Comparison of ENCODE assay signal across 35 cellular contexts in genomic region chr11:76696756-76697155, GRCh38. TPM values are rescaled to one million over a fixed set of nuclear protein-coding genes. Genes with fewer than 3 reads are reported as not detected.
DNase-seq lines count a peak whose midpoint lies in the region; ATAC-seq and TF ChIP-seq lines count a peak whose summit lies in the region.
"Had no signal": no experiment of that assay in that cellular context is flagged by ENCODE, and none has a peak within 500 bp of the region (broad histone marks: within the 10 kb centered on the region; RNA-seq: fewer than 3 reads in every experiment).

No MANE protein-coding gene starts in this region.

- H3K27me3 ChIP-seq in left ventricle myocardium inferior (ENCODE audit: low read depth), result no peaks in the 10 kb centered on the region
- H3K27me3 ChIP-seq: BE2C; BLaER1; BLaER1 treated with 17β-estradiol and CSF1 and Interleukin-3, amounts not matched to agents 10 nM and 100 nM had no signal

- peaks cover 5% of the 10 kb centered on the region for H3K4me1 Mint-ChIP-seq in neural crest cell
- H3K4me1 Mint-ChIP-seq: B cell; CD8-positive, alpha-beta memory T cell had no signal

- H3K36me3 Mint-ChIP-seq in neural crest cell (ENCODE audit: low read depth), result no peaks in the 10 kb centered on the region
- H3K36me3 Mint-ChIP-seq: CD14-positive monocyte; CD4-positive, alpha-beta memory T cell; CD4-positive, CD25-positive, alpha-beta regulatory T cell; CD8-positive, alpha-beta memory T cell; CD8-positive, alpha-beta T cell had no signal

- no peaks in the 10 kb centered on the region for H3K9me3 ChIP-seq in left ventricle myocardium inferior (replicated peaks)
- H3K9me3 ChIP-seq: A549; BE2C; BLaER1; BLaER1 treated with 17β-estradiol and CSF1 and Interleukin-3, amounts not matched to agents 10 nM and 100 nM; Caco-2 had no signal

- H3K27ac Mint-ChIP-seq in neural crest cell (ENCODE audit: unreplicated experiment), result peak overlapping the region; percentile 12
- H3K27ac Mint-ChIP-seq: B cell; CD14-positive monocyte; CD4-positive, alpha-beta T cell; CD4-positive, CD25-positive, alpha-beta regulatory T cell; CD8-positive, alpha-beta memory T cell; CD8-positive, alpha-beta T cell had no signal

- no peak overlapping the region for H3K4me3 ChIP-seq in left ventricle myocardium inferior
- H3K4me3 ChIP-seq: A549; BLaER1; BLaER1 treated with 17β-estradiol and CSF1 and Interleukin-3, amounts not matched to agents 10 nM and 100 nM had no signal

- DNase-seq in Right ventricle myocardium inferior (ENCODE audit: missing footprints) (peak; percentile 23), cardiac septum (ENCODE audit: low spot score) (no peak), left ventricle myocardium superior (peak; percentile 3), left ventricle myocardium inferior (no peak), neural crest cell (ENCODE audit: low read depth, low spot score) (no peak), Kasumi-1 (lab: John Stamatoyannopoulos, UW) (no peak)
- DNase-seq: 8988T; ACHN; AML-193; BE2C; C1 segment of cervical spinal cord; Caco-2; Calu3; CD4-positive, alpha-beta memory T cell; CD4-positive, alpha-beta T cell; CD4-positive, CD25-positive, alpha-beta regulatory T cell; CD8-positive, alpha-beta memory T cell; CD8-positive, alpha-beta T cell; COR-L47; DMS 273 treated with DMSO at 0.1 percent for 48 hours; DMS153; DMS53; DMS79; DMS79 treated with DMSO at 0.1 percent for 48 hours; DND-41; EL had no signal

- no peak for ATAC-seq in Right ventricle myocardium inferior
- ATAC-seq in left ventricle myocardium superior, result no peak
- ATAC-seq: A549; CD8-positive, alpha-beta T cell had no signal

- no peak for TF ChIP-seq CTCF in left ventricle myocardium inferior (IDR thresholded peaks at IDR 0.05; ENCODE audit: borderline replicate concordance)
- TF ChIP-seq CTCF in neural crest cell (conservative IDR thresholded peaks at IDR 0.05), result no peak

- intact Hi-C loops in Right ventricle myocardium inferior (cut with DNase I), result no loop called here
- intact Hi-C loops in cardiac septum (cut with DNase I), result no loop called here
- intact Hi-C loops in left ventricle myocardium superior (cut with micrococcal nuclease), result no loop called here
- intact Hi-C loops in left ventricle myocardium inferior (cut with micrococcal nuclease), result no loop called here

- no peak overlapping the region for H3K4me3 Mint-ChIP-seq in neural crest cell
- H3K4me3 Mint-ChIP-seq: B cell; CD14-positive monocyte; CD4-positive, alpha-beta T cell; CD4-positive, CD25-positive, alpha-beta regulatory T cell; CD8-positive, alpha-beta memory T cell; CD8-positive, alpha-beta T cell had no signal

- no peak overlapping the region for H3K27ac ChIP-seq in left ventricle myocardium inferior (replicated peaks)
- H3K27ac ChIP-seq: 22Rv1; BLaER1; BLaER1 treated with 17β-estradiol and CSF1 and Interleukin-3, amounts not matched to agents 10 nM and 100 nM; C4-2B had no signal

- H3K4me1 ChIP-seq in left ventricle myocardium inferior, result no peaks in the 10 kb centered on the region

- no peaks in the 10 kb centered on the region for H3K36me3 ChIP-seq in left ventricle myocardium inferior
- H3K36me3 ChIP-seq: BE2C; BLaER1; BLaER1 treated with 17β-estradiol and CSF1 and Interleukin-3, amounts not matched to agents 10 nM and 100 nM had no signal

- H3K27me3 Mint-ChIP-seq in neural crest cell (ENCODE audit: low read depth), result no peaks in the 10 kb centered on the region

- H3K9me3 Mint-ChIP-seq in neural crest cell, result no peaks in the 10 kb centered on the region
- H3K9me3 Mint-ChIP-seq: CD4-positive, alpha-beta T cell; CD4-positive, CD25-positive, alpha-beta regulatory T cell; CD8-positive, alpha-beta memory T cell; CD8-positive, alpha-beta T cell had no signal

RNA-seq across cellular contexts. Expression of gene LRRC32, which starts 26.2 kb away (rescaled TPM):
- total RNA-seq in Right ventricle myocardium inferior (32.5 TPM), cardiac septum (33.5 TPM), left ventricle myocardium superior (30.8 TPM), left ventricle myocardium inferior (35.1 TPM), neural crest cell (0.61 and 0.77 TPM in 2 replicates)
- total RNA-seq: A172, A673, Calu3 had no signal

Comparison
In these comparisons a context has a peak if more than half of its experiments do, and no peak if none do; other contexts are left out.
1. DNase-seq: peak in Right ventricle myocardium inferior (single experiment) and left ventricle myocardium superior (single experiment); none in cardiac septum (single experiment), left ventricle myocardium inferior (single experiment), neural crest cell (single experiment) and Kasumi-1 (0 of 2).
2. RNA of gene LRRC32, which starts 26.2 kb away (total RNA-seq): 35.1 TPM in left ventricle myocardium inferior (single experiment), 33.5 TPM in cardiac septum (single experiment), 32.5 TPM in Right ventricle myocardium inferior (single experiment) and 30.8 TPM in left ventricle myocardium superior (single experiment); 0.61 to 0.77 TPM in neural crest cell; every median in the first group is over 10 times any median in the second.